ENCODE assay signal across 1 cellular context in the genomic region with DNA sequence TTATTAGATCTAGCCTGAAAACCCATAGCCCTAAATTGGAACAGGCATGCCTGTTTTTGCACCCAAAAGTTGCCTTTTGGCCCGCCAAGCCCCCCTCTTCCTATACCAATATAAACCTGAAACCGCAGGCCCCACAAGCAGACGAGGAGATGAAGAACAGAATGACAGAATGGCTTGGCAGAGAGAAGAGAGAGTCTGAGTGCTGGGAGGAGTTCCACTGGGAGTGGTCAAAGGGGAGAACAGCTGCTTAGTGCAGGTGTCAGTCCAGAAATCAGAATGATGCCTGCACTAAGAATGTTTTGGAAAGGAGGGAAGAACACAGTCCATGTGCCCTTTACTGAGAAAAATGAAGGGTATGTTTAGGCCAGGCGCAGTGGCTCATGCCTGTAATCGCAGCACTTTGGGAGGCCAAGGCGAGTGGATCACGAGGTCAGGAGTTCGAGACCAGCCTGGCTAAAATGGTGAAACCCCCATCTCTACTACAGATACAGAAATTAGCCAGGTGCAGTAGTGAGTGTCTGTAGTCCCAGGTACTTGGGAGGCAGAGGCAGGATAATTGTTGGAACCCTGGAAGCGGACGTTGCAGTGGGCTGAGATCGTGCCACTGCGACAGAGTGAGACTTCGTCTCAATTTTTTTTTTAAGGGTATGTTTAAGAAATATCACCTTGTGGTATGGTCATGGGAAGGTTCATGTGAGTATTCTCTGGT.
TF ChIP-seq lines count a peak whose summit lies in the region.

No MANE protein-coding gene starts in this region.

TF ChIP-seq in H1, 55 proteins besides CTCF, POLR2A, EP300 and RAD21:
- no peak for TF ChIP-seq CBX8 (IDR thresholded peaks at IDR 0.05; ENCODE audit: borderline replicate concordance, low read depth, low read length)
- no peak for TF ChIP-seq TAF7 (optimal IDR thresholded peaks at IDR 0.05; ENCODE audit: borderline replicate concordance, low read depth, low read length)
- 0 out of 2 replicates have a peak, but pooled peaks have one; percentile 29 for TF ChIP-seq POLR2AphosphoS5 (IDR thresholded peaks at IDR 0.05; ENCODE audit: low read depth, low read length)
- TF ChIP-seq JUND (IDR thresholded peaks at IDR 0.05; ENCODE audit: low read length): no peak
- TF ChIP-seq MAFK (IDR thresholded peaks at IDR 0.05; ENCODE audit: low read depth, low read length): no peak
- no peak for TF ChIP-seq RBBP5 (IDR thresholded peaks at IDR 0.05; ENCODE audit: borderline replicate concordance, low read depth, low read length)
